ENCODE assay signal across 20 cellular contexts in the genomic region with DNA sequence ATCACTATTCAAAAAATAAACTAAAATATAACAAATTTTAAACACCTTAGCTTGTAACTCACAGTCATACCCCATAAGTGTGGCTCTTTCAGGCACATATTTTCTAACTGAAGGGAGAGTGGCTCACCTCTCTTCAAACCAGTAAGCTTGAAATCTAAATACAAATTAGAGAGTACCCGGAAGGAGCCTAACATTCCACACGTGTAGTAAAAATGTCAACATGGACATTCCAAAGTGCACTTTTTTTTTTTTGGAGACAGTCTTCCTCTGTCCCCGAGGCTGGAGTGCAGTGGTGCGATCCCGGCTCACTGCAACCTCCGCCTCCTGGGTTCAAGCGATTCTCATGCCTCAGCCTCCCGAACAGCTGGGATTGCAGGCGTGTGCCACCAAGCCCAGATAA.
DNase-seq lines count a peak whose midpoint lies in the region; ATAC-seq, FAIRE-seq and TF ChIP-seq lines count a peak whose summit lies in the region.
"Had no signal": no experiment of that assay in that cellular context is flagged by ENCODE, and none has a peak within 500 bp of the region (broad histone marks: within the 10 kb centered on the region; RNA-seq: fewer than 3 reads in every experiment).

No MANE protein-coding gene starts in this region.

- H4K20me1 ChIP-seq in HepG2 (ENCODE audit: insufficient read depth, low read length), result no peaks in the 10 kb centered on the region
- H4K20me1 ChIP-seq: BLaER1 treated with 17β-estradiol and CSF1 and Interleukin-3, amounts not matched to agents 10 nM and 100 nM had no signal

- no peak overlapping the region for H3K4me3 Mint-ChIP-seq in activated T-helper 17 cell treated with anti-CD3 and anti-CD28 coated beads, Interleukin-2, amount 50 U/mL, for 72 hours
- H3K4me3 Mint-ChIP-seq: B cell; CD8-positive, alpha-beta T cell had no signal

- CTCF ChIA-PET in HepG2 (lab: Yijun Ruan, JAX; ENCODE audit: low intra/inter-chr PET ratio, low total read pairs), result no interaction called here

- no peak overlapping the region for H3K9ac ChIP-seq in HepG2 (ENCODE audit: insufficient read depth, low read depth, low read length)
- H3K9ac ChIP-seq: BLaER1 treated with 17β-estradiol and CSF1 and Interleukin-3, amounts not matched to agents 10 nM and 100 nM; GM23248 had no signal

- TF ChIP-seq RAD21 in HepG2 (CRISPR knock-in tag; IDR thresholded peaks at IDR 0.05), result no peak

- no peak for TF ChIP-seq EP300 in HepG2 (IDR thresholded peaks at IDR 0.05; ENCODE audit: low read depth in 2 of 2, low read length in 2 of 2)
- no peak for TF ChIP-seq EP300 in HepG2 (CRISPR knock-in tag; IDR thresholded peaks at IDR 0.05; ENCODE audit: borderline replicate concordance)

- H3K4me3 ChIP-seq in HepG2 (replicated peaks in 1 of 3; ENCODE audit: insufficient read depth in 1 of 3, low read depth in 2 of 3, low read length in 3 of 3) (no peak overlapping the region), thyroid gland (replicated peaks in 1 of 3) (no peak overlapping the region)
- H3K4me3 ChIP-seq: BLaER1 treated with 17β-estradiol and CSF1 and Interleukin-3, amounts not matched to agents 10 nM and 100 nM; GM23248; HAP-1 had no signal

- H3K27me3 Mint-ChIP-seq in activated T-helper 17 cell treated with anti-CD3 and anti-CD28 coated beads, Interleukin-2, amount 50 U/mL, for 72 hours, result no peaks in the 10 kb centered on the region
- H3K27me3 Mint-ChIP-seq: B cell had no signal

- in situ Hi-C loops in HepG2 (cut with HindIII; ENCODE audit: extremely low pct_ligation_motif_present, low pct_unique_long_range_greater_than_20kb), result no loop called here

- intact Hi-C loops in left colon (cut with DNase I, micrococcal nuclease) (no loop called here), HepG2 (cut with micrococcal nuclease; ENCODE audit: unreplicated experiment) (no loop called here), thyroid gland (cut with DNase I) (no loop called here)

- no peaks in the 10 kb centered on the region for H3K36me3 Mint-ChIP-seq in activated T-helper 17 cell treated with anti-CD3 and anti-CD28 coated beads, Interleukin-2, amount 50 U/mL, for 72 hours (ENCODE audit: low read depth)
- H3K36me3 Mint-ChIP-seq: CD8-positive, alpha-beta T cell had no signal

- TF ChIP-seq CTCF in HepG2 (CRISPR knock-in tag; IDR thresholded peaks at IDR 0.05), result no peak
- no peak for TF ChIP-seq CTCF in thyroid gland (IDR thresholded peaks at IDR 0.05)

- WGBS in HepG2 (ENCODE audit: low lambda C conversion rate), result 6% methylated on average over 7 of the region's 9 CpGs
- 64 to 75% methylated on average over 9 of the region's 9 CpGs for WGBS in thyroid gland, 2 donors

- H2AFZ ChIP-seq in HepG2 (ENCODE audit: low read length), result no peak overlapping the region
- H2AFZ ChIP-seq: GM23248 had no signal

- no peak overlapping the region for H3K4me2 ChIP-seq in HepG2 (ENCODE audit: low read depth, low read length)
- H3K4me2 ChIP-seq: BLaER1 treated with 17β-estradiol and CSF1 and Interleukin-3, amounts not matched to agents 10 nM and 100 nM had no signal

- H3K79me2 ChIP-seq in HepG2 (ENCODE audit: insufficient read depth, low read length), result no peaks in the 10 kb centered on the region

- no peak overlapping the region for H3K27ac Mint-ChIP-seq in activated T-helper 17 cell treated with anti-CD3 and anti-CD28 coated beads, Interleukin-2, amount 50 U/mL, for 72 hours
- H3K27ac Mint-ChIP-seq: B cell; CD8-positive, alpha-beta T cell had no signal

- BruUV-seq in HepG2 (replicated peaks; lab: Mats Ljungman, UMichigan), result no TSS peak

- no peak for FAIRE-seq in HepG2 (lab: Jason Lieb, UNC)
- FAIRE-seq: GM12891, GM19239 had no signal

- peaks cover 3% of the 10 kb centered on the region for H3K9me3 Mint-ChIP-seq in activated T-helper 17 cell treated with anti-CD3 and anti-CD28 coated beads, Interleukin-2, amount 50 U/mL, for 72 hours
- H3K9me3 Mint-ChIP-seq: CD8-positive, alpha-beta T cell had no signal

- no peak overlapping the region for H3K27ac ChIP-seq in HepG2 (ENCODE audit: extremely low read length, insufficient read depth, low read length)
- peak overlapping the region; percentile 7 to 57 (median 24) for H3K27ac ChIP-seq in thyroid gland
- H3K27ac ChIP-seq: BLaER1 treated with 17β-estradiol and CSF1 and Interleukin-3, amounts not matched to agents 10 nM and 100 nM; GM23248; HL-60 had no signal

- H3K27me3 ChIP-seq in HepG2 (ENCODE audit: control insufficient read depth in 1 of 2, insufficient read depth in 2 of 2, low read length in 2 of 2), result no peaks in the 10 kb centered on the region; a peak in 2 of 5 replicates
- H3K27me3 ChIP-seq in thyroid gland, result no peaks in the 10 kb centered on the region
- H3K27me3 ChIP-seq: BLaER1 treated with 17β-estradiol and CSF1 and Interleukin-3, amounts not matched to agents 10 nM and 100 nM had no signal

- TF ChIP-seq POLR2A in HepG2 (IDR thresholded peaks at IDR 0.05; ENCODE audit: insufficient read depth in 1 of 2, low read depth in 2 of 2, low read length in 2 of 2), result no peak
- no peak for TF ChIP-seq POLR2A in thyroid gland (IDR thresholded peaks at IDR 0.05)

- H3K36me3 ChIP-seq in HepG2 (replicated peaks in 1 of 2; ENCODE audit: control insufficient read depth in 1 of 2, insufficient read depth in 2 of 2, low read length in 2 of 2) (no peaks in the 10 kb centered on the region), thyroid gland (no peaks in the 10 kb centered on the region)
- H3K36me3 ChIP-seq: BLaER1 treated with 17β-estradiol and CSF1 and Interleukin-3, amounts not matched to agents 10 nM and 100 nM; HAP-1 had no signal

- ATAC-seq in left colon (peak; percentile 52), HepG2 (peak; percentile 73), HG02759 (IDR thresholded peaks at IDR 0.05; ENCODE audit: unreplicated experiment) (no peak)
- no peak for ATAC-seq in activated T-helper 17 cell treated with anti-CD3 and anti-CD28 coated beads, Interleukin-2, amount 50 U/mL, for 72 hours (replicated peaks)
- ATAC-seq: CD8-positive, alpha-beta T cell had no signal

- 0 out of 2 replicates have a peak, but pooled peaks cover 9% of the 10 kb centered on the region for H3K4me1 ChIP-seq in HepG2 (ENCODE audit: insufficient read depth, low read length)
- peaks cover 0 to 10% of the 10 kb centered on the region in 2 donors for H3K4me1 ChIP-seq in thyroid gland
- H3K4me1 ChIP-seq: BLaER1 treated with 17β-estradiol and CSF1 and Interleukin-3, amounts not matched to agents 10 nM and 100 nM; HAP-1 had no signal

- peak; percentile 15 for DNase-seq in HuH-7 (ENCODE audit: low spot score)
- DNase-seq in left colon, result no peak
- peak; percentile 20 for DNase-seq in HepG2 (ENCODE audit: low spot score)
- DNase-seq in thyroid gland, result peak; percentile 11 to 36
- no peak for DNase-seq in NCI-H69 (lab: John Stamatoyannopoulos, UW)
- DNase-seq in NK-92 treated with Interleukin-12 subunit alpha and Interleukin-12 subunit beta, amount 100 ng/mL, for 24 hours (lab: John Stamatoyannopoulos, UW), result no peak
- DNase-seq: 8988T; Calu3; CD8-positive, alpha-beta T cell; DMS79 treated with DMSO at 0.1 percent for 48 hours; GM23248; KG1 had no signal

- POLR2A ChIA-PET in HepG2 (lab: Yijun Ruan, JAX), result no interaction called here

- H3K9me3 ChIP-seq in HepG2 (ENCODE audit: low read length), result no peaks in the 10 kb centered on the region
- H3K9me3 ChIP-seq in thyroid gland, result no peaks in the 10 kb centered on the region
- H3K9me3 ChIP-seq: BLaER1 treated with 17β-estradiol and CSF1 and Interleukin-3, amounts not matched to agents 10 nM and 100 nM; HAP-1 had no signal

- no peaks in the 10 kb centered on the region for H3K4me1 Mint-ChIP-seq in activated T-helper 17 cell treated with anti-CD3 and anti-CD28 coated beads, Interleukin-2, amount 50 U/mL, for 72 hours
- H3K4me1 Mint-ChIP-seq: B cell had no signal

TF ChIP-seq in HepG2, 621 proteins besides CTCF, POLR2A, EP300 and RAD21 (continues in another document):
- TF ChIP-seq, protein P1, sequence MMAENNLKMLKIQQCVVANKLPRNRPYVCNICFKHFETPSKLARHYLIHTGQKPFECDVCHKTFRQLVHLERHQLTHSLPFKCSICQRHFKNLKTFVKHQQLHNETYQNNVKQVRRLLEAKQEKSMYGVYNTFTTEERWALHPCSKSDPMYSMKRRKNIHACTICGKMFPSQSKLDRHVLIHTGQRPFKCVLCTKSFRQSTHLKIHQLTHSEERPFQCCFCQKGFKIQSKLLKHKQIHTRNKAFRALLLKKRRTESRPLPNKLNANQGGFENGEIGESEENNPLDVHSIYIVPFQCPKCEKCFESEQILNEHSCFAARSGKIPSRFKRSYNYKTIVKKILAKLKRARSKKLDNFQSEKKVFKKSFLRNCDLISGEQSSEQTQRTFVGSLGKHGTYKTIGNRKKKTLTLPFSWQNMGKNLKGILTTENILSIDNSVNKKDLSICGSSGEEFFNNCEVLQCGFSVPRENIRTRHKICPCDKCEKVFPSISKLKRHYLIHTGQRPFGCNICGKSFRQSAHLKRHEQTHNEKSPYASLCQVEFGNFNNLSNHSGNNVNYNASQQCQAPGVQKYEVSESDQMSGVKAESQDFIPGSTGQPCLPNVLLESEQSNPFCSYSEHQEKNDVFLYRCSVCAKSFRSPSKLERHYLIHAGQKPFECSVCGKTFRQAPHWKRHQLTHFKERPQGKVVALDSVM (CRISPR knock-in tag; IDR thresholded peaks at IDR 0.05), result peak; percentile 71; the same call in 1 of the 2 replicates
- TF ChIP-seq ZMYM3 (CRISPR knock-in tag; IDR thresholded peaks at IDR 0.05) (peak; percentile 44; the same call in 1 of the 2 replicates), TEAD3 (CRISPR knock-in tag; optimal IDR thresholded peaks at IDR 0.05; ENCODE audit: borderline replicate concordance) (peak; percentile 62), HNF4A (CRISPR knock-in tag; IDR thresholded peaks at IDR 0.05) (peak; percentile 41)

Comparison
In these comparisons a context has a peak if more than half of its experiments do, and no peak if none do; other contexts are left out.
1. DNase-seq: peak in HuH-7 (single experiment), HepG2 (single experiment) and thyroid gland (2 of 2); none in left colon (0 of 2), NCI-H69 (single experiment) and NK-92 treated with Interleukin-12 subunit alpha and Interleukin-12 subunit beta, amount 100 ng/mL, for 24 hours (single experiment).
2. ATAC-seq: peak in left colon (single experiment) and HepG2 (single experiment); none in HG02759 (single experiment) and activated T-helper 17 cell treated with anti-CD3 and anti-CD28 coated beads, Interleukin-2, amount 50 U/mL, for 72 hours (single experiment).